ENCODE assay signal across 22 cellular contexts in the genomic region with DNA sequence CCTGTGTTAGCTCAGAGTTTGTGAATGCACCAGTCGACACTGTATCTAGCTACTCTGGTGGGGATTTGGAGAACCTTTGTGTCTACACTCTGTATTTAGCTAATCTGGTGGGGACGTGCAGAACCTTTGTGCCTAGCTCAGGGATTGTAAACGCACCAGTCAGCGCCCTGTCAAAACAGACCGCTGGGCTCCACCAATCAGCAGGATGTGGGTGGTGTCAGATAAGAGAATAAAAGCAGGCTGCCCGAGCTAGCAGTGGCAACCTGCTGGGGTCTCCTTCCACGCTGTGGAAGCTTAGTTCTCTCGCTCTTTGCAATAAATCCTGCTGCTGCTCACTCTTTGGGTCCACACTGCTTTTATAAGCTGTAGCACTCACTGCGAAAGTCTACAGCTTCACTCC.
"Had no signal": no experiment of that assay in that cellular context is flagged by ENCODE, and none has a peak within 500 bp of the region (broad histone marks: within the 10 kb centered on the region; RNA-seq: fewer than 3 reads in every experiment).

No MANE protein-coding gene starts in this region.

- H3K79me2 ChIP-seq: hepatocyte had no signal

- H3K4me3 ChIP-seq: coronary artery, dorsolateral prefrontal cortex, esophagus muscularis mucosa, gastroesophageal sphincter, heart left ventricle, hepatocyte, left lung, lower lobe of right lung had no signal

- H2AFZ ChIP-seq: hepatocyte had no signal

- H3K27me3 ChIP-seq: esophagus muscularis mucosa, gastroesophageal sphincter, heart left ventricle, left lung had no signal

- DNase-seq: dermis blood vessel endothelial cell; dorsolateral prefrontal cortex; effector CD4-positive, alpha-beta T cell; effector memory CD4-positive, alpha-beta T cell; foreskin keratinocyte; heart left ventricle; hypothalamus; left cardiac atrium; left ventricle myocardium superior; lower lobe of right lung; mesenchymal stem cell; midbrain had no signal

- H3K9me3 ChIP-seq: esophagus muscularis mucosa, gastroesophageal sphincter, heart left ventricle, left lung, lower lobe of right lung had no signal

- H3K4me1 ChIP-seq: esophagus muscularis mucosa, foreskin keratinocyte, gastroesophageal sphincter, heart left ventricle, left lung, lower lobe of right lung had no signal

- ATAC-seq: foreskin keratinocyte, gastroesophageal sphincter, heart left ventricle, left cardiac atrium, left lung, left ventricle myocardium superior, lower lobe of right lung had no signal

- H3K27ac ChIP-seq: coronary artery, dorsolateral prefrontal cortex, esophagus muscularis mucosa, foreskin keratinocyte, gastroesophageal sphincter, heart left ventricle, hepatocyte, left lung, lower lobe of right lung had no signal

- H3K36me3 ChIP-seq: esophagus muscularis mucosa, gastroesophageal sphincter, heart left ventricle, left lung, lower lobe of right lung had no signal

- FAIRE-seq: colon, endothelial cell of umbilical vein, frontal cortex, islet of Langerhans, keratinocyte had no signal

- H3K4me2 ChIP-seq: hepatocyte had no signal
